23 cellular contexts compared by ENCODE assay signal in genomic region chr12:89267404-89267803, GRCh38.
DNase-seq lines count a peak whose midpoint lies in the region; FAIRE-seq and TF ChIP-seq lines count a peak whose summit lies in the region.
"Had no signal": no experiment of that assay in that cellular context is flagged by ENCODE, and none has a peak within 500 bp of the region (broad histone marks: within the 10 kb centered on the region; RNA-seq: fewer than 3 reads in every experiment).

No MANE protein-coding gene starts in this region.

- no peak for TF ChIP-seq POLR2A in H54 (IDR thresholded peaks at IDR 0.05; ENCODE audit: low read depth, low read length)

- no peaks in the 10 kb centered on the region for H4K20me1 ChIP-seq in osteoblast (ENCODE audit: insufficient read depth, low read length)
- H4K20me1 ChIP-seq in PC-9 (ENCODE audit: insufficient read depth) = no peaks in the 10 kb centered on the region

- POLR2A ChIA-PET in PC-9 (lab: Charles Lee; ENCODE audit: unreplicated experiment) = no interaction called here

- no peaks in the 10 kb centered on the region for H3K9me2 ChIP-seq in PC-9 (ENCODE audit: insufficient read depth)

- intact Hi-C loops in PC-9 (cut with micrococcal nuclease; ENCODE audit: unreplicated experiment) = no loop called here

- H3K36me3 ChIP-seq in osteoblast (ENCODE audit: insufficient read depth, low read length) (no peaks in the 10 kb centered on the region), PC-9 (ENCODE audit: low read depth) (no peaks in the 10 kb centered on the region)
- H3K36me3 ChIP-seq: BE2C had no signal

- H2AFZ ChIP-seq in osteoblast (ENCODE audit: low read length) (peak overlapping the region; percentile 40), PC-9 (no peak overlapping the region)
- H2AFZ ChIP-seq: GM23338 had no signal

- no peak overlapping the region for H3K4me2 ChIP-seq in osteoblast (ENCODE audit: insufficient read depth, low read length)
- no peak overlapping the region for H3K4me2 ChIP-seq in PC-9
- H3K4me2 ChIP-seq: A549, GM23338 had no signal

- H3K9me3 ChIP-seq in osteoblast (ENCODE audit: low read depth, low read length) = no peaks in the 10 kb centered on the region
- no peaks in the 10 kb centered on the region for H3K9me3 ChIP-seq in PC-9 (ENCODE audit: insufficient read depth, low read depth)
- H3K9me3 ChIP-seq: A549 had no signal

- BruUV-seq in PC-9 (replicated peaks; lab: Mats Ljungman, UMichigan) = no TSS peak

- no peak overlapping the region for H3K4me3 ChIP-seq in osteoblast (ENCODE audit: insufficient read depth, low read length)
- no peak overlapping the region for H3K4me3 ChIP-seq in PC-9
- H3K4me3 ChIP-seq: A549, GM23338 had no signal

- H3K79me2 ChIP-seq in osteoblast (ENCODE audit: insufficient read depth, low read length) (no peaks in the 10 kb centered on the region), PC-9 (ENCODE audit: low read depth) (no peaks in the 10 kb centered on the region)

- CTCF ChIA-PET in PC-9 (lab: Charles Lee) = no interaction called here

- no peak overlapping the region for H3K27ac ChIP-seq in osteoblast (ENCODE audit: low read depth, low read length)
- no peak overlapping the region for H3K27ac ChIP-seq in PC-9
- H3K27ac ChIP-seq: A549 had no signal

- H3K4me1 ChIP-seq in osteoblast (ENCODE audit: insufficient read depth, low read length) = no peaks in the 10 kb centered on the region
- H3K4me1 ChIP-seq in PC-9 (replicated peaks; ENCODE audit: insufficient read depth) = peaks cover 21% of the 10 kb centered on the region
- H3K4me1 ChIP-seq: A549 had no signal

- peak; percentile 35 for DNase-seq in A172 (ENCODE audit: low spot score)
- no peak for DNase-seq in H54 (ENCODE audit: insufficient read length, low spot score)
- DNase-seq in dermis blood vessel endothelial cell = peak; percentile 27
- no peak for DNase-seq in osteoblast (ENCODE audit: insufficient read length, low spot score, missing footprints)
- DNase-seq in NCI-H1694 treated with DMSO at 0.1 percent for 48 hours (lab: John Stamatoyannopoulos, UW) = no peak
- DNase-seq in PC-9 = no peak
- DNase-seq in activated CD4-positive, CD25-positive, alpha-beta regulatory T cell (lab: John Stamatoyannopoulos, UW) = no peak
- DNase-seq: BE2C; CD4-positive, CD25-positive, alpha-beta regulatory T cell; COR-L47; DMS79 treated with DMSO at 0.1 percent for 48 hours; HCEC 1CT; KG1; NCI-H1092; NCI-H1436; NCI-H1930; NCI-H2227 treated with DMSO at 0.1 percent for 48 hours; NCI-H510A; NCI-H748 treated with DMSO at 0.1 percent for 48 hours; SW 1271 had no signal

- TF ChIP-seq CTCF in osteoblast (IDR thresholded peaks at IDR 0.05; ENCODE audit: extremely low read depth, low read depth, low read length) (no peak), PC-9 (conservative IDR thresholded peaks at IDR 0.05) (no peak)

- peak; percentile 77 for FAIRE-seq in H54 (lab: Jason Lieb, UNC)
- FAIRE-seq: A549, GM12891 had no signal

- no peaks in the 10 kb centered on the region for H3K27me3 ChIP-seq in osteoblast (ENCODE audit: insufficient read depth, low read length)
- no peaks in the 10 kb centered on the region for H3K27me3 ChIP-seq in PC-9 (ENCODE audit: insufficient read depth, low read depth)
- H3K27me3 ChIP-seq: BE2C had no signal

- H3F3A ChIP-seq in PC-9 (ENCODE audit: insufficient read depth, low read depth) = no peaks in the 10 kb centered on the region

Comparison
In these comparisons a context has a peak if more than half of its experiments do, and no peak if none do; other contexts are left out.
1. DNase-seq: peak in A172 (single experiment) and dermis blood vessel endothelial cell (single experiment); none in H54 (single experiment), osteoblast (single experiment), NCI-H1694 treated with DMSO at 0.1 percent for 48 hours (single experiment), PC-9 (0 of 2) and activated CD4-positive, CD25-positive, alpha-beta regulatory T cell (0 of 4).